In the genomic region with DNA sequence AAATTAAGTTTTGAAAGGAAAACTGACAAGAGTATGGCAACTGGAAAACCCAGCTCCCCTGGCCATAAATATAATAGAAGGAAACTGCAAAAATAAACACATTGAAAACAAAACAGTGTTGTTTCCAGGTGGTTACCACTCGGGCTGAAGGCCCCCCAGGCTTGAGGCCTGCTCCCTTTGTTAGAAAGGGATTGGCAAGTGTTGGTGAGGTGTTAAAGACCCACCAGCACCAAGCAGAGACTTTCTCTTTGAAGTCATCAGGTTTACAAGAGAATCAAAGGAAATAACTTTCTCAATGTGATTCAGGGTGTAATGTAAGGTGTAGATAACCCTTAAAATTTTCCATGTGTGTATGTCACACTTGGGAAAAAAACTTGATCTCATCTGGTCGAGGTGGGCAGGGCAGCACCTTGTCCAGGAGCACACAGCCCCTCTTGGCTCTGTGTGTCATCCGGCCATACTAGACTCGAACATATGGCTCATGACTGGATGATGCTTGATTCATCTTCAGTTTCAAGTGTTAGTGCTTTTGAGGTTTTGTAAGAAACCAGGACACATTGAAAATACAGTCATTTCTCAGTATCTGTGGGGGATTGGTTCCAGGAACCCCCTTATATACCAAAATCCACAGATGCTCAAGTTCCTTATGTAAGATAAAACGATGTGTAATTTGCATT, we compare ENCODE assay signal across 8 cellular contexts. TPM values are rescaled to one million over a fixed set of nuclear protein-coding genes. Genes with fewer than 3 reads are reported as not detected.
DNase-seq lines count a peak whose midpoint lies in the region; TF ChIP-seq lines count a peak whose summit lies in the region.

No MANE protein-coding gene starts in this region.

- CTCF ChIA-PET in activated naive CD4-positive, alpha-beta T cell treated with anti-CD3 and anti-CD28 coated beads for 36 hours (lab: Charles Lee): no interaction called here
- CTCF ChIA-PET in OCI-LY7 (lab: Charles Lee; ENCODE audit: unreplicated experiment): no interaction called here

- DNase-seq in activated T-cell treated with anti-CD3 and anti-CD28 coated beads for 24 hours (ENCODE audit: low read depth) (peak; percentile 45), lung microvascular endothelial cell (ENCODE audit: low read depth in 2 of 2) (peak; percentile 54 to 55), type B pancreatic cell (ENCODE audit: extremely low spot score, unreplicated experiment) (no peak), ureter (ENCODE audit: low spot score) (no peak), T-helper 9 cell (no peak), OCI-LY7 (ENCODE audit: low spot score) (no peak)
- no peak for DNase-seq in activated T-cell treated with anti-CD3 and anti-CD28 coated beads, Interleukin-2, amount 50 U/mL, for 1 hour
- peak; percentile 56 for DNase-seq in activated naive CD4-positive, alpha-beta T cell treated with anti-CD3 and anti-CD28 coated beads for 36 hours

- H3K4me3 ChIP-seq in OCI-LY7 (ENCODE audit: low read depth, low read length, poor library complexity, severe bottlenecking): no peak overlapping the region

- H3K27ac Mint-ChIP-seq in activated naive CD4-positive, alpha-beta T cell treated with anti-CD3 and anti-CD28 coated beads for 36 hours: peak overlapping the region; percentile 77
- H3K27ac Mint-ChIP-seq in type B pancreatic cell: peak overlapping the region; percentile 100

- peaks cover 18% of the 10 kb centered on the region for H3K27me3 Mint-ChIP-seq in activated naive CD4-positive, alpha-beta T cell treated with anti-CD3 and anti-CD28 coated beads for 36 hours (ENCODE audit: low read depth)
- H3K27me3 Mint-ChIP-seq in type B pancreatic cell: no peaks in the 10 kb centered on the region

- no TSS peak for BruUV-seq in OCI-LY7 (replicated peaks; lab: Mats Ljungman, UMichigan)

- no peaks in the 10 kb centered on the region for H3K9me3 Mint-ChIP-seq in activated naive CD4-positive, alpha-beta T cell treated with anti-CD3 and anti-CD28 coated beads for 36 hours
- H3K9me3 Mint-ChIP-seq in type B pancreatic cell: no peaks in the 10 kb centered on the region

- H3K27ac ChIP-seq in OCI-LY7 (ENCODE audit: low read depth, low read length, poor library complexity, severe bottlenecking): no peak overlapping the region

- H3K36me3 Mint-ChIP-seq in activated naive CD4-positive, alpha-beta T cell treated with anti-CD3 and anti-CD28 coated beads for 36 hours (ENCODE audit: low read depth): peaks cover 9% of the 10 kb centered on the region
- peaks cover 27% of the 10 kb centered on the region for H3K36me3 Mint-ChIP-seq in type B pancreatic cell

- no peak overlapping the region for H3K4me3 Mint-ChIP-seq in activated naive CD4-positive, alpha-beta T cell treated with anti-CD3 and anti-CD28 coated beads for 36 hours
- H3K4me3 Mint-ChIP-seq in type B pancreatic cell: peak overlapping the region; percentile 67

- peaks cover 39% of the 10 kb centered on the region for H3K36me3 ChIP-seq in OCI-LY7 (ENCODE audit: insufficient read depth, low read length)

- H3K9me3 ChIP-seq in OCI-LY7 (ENCODE audit: low read length): no peaks in the 10 kb centered on the region

- POLR2A ChIA-PET in OCI-LY7 (lab: Charles Lee): no interaction called here

- no peak for TF ChIP-seq CTCF in type B pancreatic cell (conservative IDR thresholded peaks at IDR 0.05)
- no peak for TF ChIP-seq CTCF in OCI-LY7 (conservative IDR thresholded peaks at IDR 0.05; ENCODE audit: low read length)

- H3K4me1 Mint-ChIP-seq in activated naive CD4-positive, alpha-beta T cell treated with anti-CD3 and anti-CD28 coated beads for 36 hours (ENCODE audit: low read depth): peaks cover 59% of the 10 kb centered on the region
- H3K4me1 Mint-ChIP-seq in type B pancreatic cell (ENCODE audit: unreplicated experiment): peaks cover 67% of the 10 kb centered on the region

- no peak overlapping the region for H2AFZ ChIP-seq in OCI-LY7 (ENCODE audit: low read length)

- intact Hi-C loops in activated naive CD4-positive, alpha-beta T cell treated with anti-CD3 and anti-CD28 coated beads for 36 hours (cut with micrococcal nuclease): loop anchor here (1.0 to 5.0 kb wide), 6 partner anchors 8 to 242 kb away; a partner anchor contains a TSS
- intact Hi-C loops in OCI-LY7 (cut with micrococcal nuclease; ENCODE audit: unreplicated experiment): no loop called here

- H4K20me1 ChIP-seq in OCI-LY7 (ENCODE audit: insufficient read depth, low read length): peaks cover 29% of the 10 kb centered on the region

- no peak overlapping the region for H3K4me2 ChIP-seq in OCI-LY7 (ENCODE audit: low read length)

- H3K79me2 ChIP-seq in OCI-LY7 (ENCODE audit: insufficient read depth, low read depth, low read length): peaks cover 80% of the 10 kb centered on the region

- H3K4me1 ChIP-seq in OCI-LY7 (ENCODE audit: insufficient read depth, low read length, poor library complexity, severe bottlenecking): peaks cover 14% of the 10 kb centered on the region

- H3K9me2 ChIP-seq in OCI-LY7 (ENCODE audit: insufficient read depth, low read length): no peaks in the 10 kb centered on the region

RNA-seq across cellular contexts. Expression of a gene that starts 7.8 kb away (rescaled TPM):
- 100 to 1,000 TPM; 117 to 119 TPM for total RNA-seq in activated naive CD4-positive, alpha-beta T cell treated with anti-CD3 and anti-CD28 coated beads for 36 hours
- total RNA-seq in lung microvascular endothelial cell: 131 and 136 TPM in 2 replicates
- 475 and 776 TPM in 2 replicates for total RNA-seq in type B pancreatic cell (ENCODE audit: low replicate concordance)
- 656 TPM for total RNA-seq in ureter
- total RNA-seq in OCI-LY7 (2014; rRNA removed; shearing (Covaris generic)): 86.8 and 96.9 TPM in 2 replicates
- 147 and 178 TPM in 2 replicates for total RNA-seq in OCI-LY7 (2022)

RNA-seq across cellular contexts. Expression of a gene that starts 36.3 kb away (rescaled TPM):
- total RNA-seq in activated naive CD4-positive, alpha-beta T cell treated with anti-CD3 and anti-CD28 coated beads for 36 hours: 100 to 1,000 TPM; 299 to 324 TPM
- 260 and 318 TPM in 2 replicates for total RNA-seq in lung microvascular endothelial cell
- total RNA-seq in type B pancreatic cell (ENCODE audit: low replicate concordance): 274 and 310 TPM in 2 replicates
- total RNA-seq in ureter: 322 TPM
- 321 and 325 TPM in 2 replicates for total RNA-seq in OCI-LY7 (2014; rRNA removed; shearing (Covaris generic))
- 353 and 364 TPM in 2 replicates for total RNA-seq in OCI-LY7 (2022)

RNA-seq across cellular contexts. Expression of a gene that starts 37.5 kb away (rescaled TPM):
- total RNA-seq in activated naive CD4-positive, alpha-beta T cell treated with anti-CD3 and anti-CD28 coated beads for 36 hours: 100 to 1,000 TPM; 135 to 148 TPM
- total RNA-seq in lung microvascular endothelial cell (not detected in 2 replicates), type B pancreatic cell (ENCODE audit: low replicate concordance) (2.4 and 16.8 TPM in 2 replicates), ureter (9.0 TPM), OCI-LY7 (2022) (313 and 331 TPM in 2 replicates)
- total RNA-seq in OCI-LY7 (2014; rRNA removed; shearing (Covaris generic)): 102 and 108 TPM in 2 replicates

Comparison
In these comparisons a context has a peak if more than half of its experiments do, and no peak if none do; other contexts are left out.
1. DNase-seq: peak in activated T-cell treated with anti-CD3 and anti-CD28 coated beads for 24 hours (single experiment), activated naive CD4-positive, alpha-beta T cell treated with anti-CD3 and anti-CD28 coated beads for 36 hours (single experiment) and lung microvascular endothelial cell (2 of 2); none in activated T-cell treated with anti-CD3 and anti-CD28 coated beads, Interleukin-2, amount 50 U/mL, for 1 hour (single experiment), type B pancreatic cell (single experiment), ureter (single experiment), T-helper 9 cell (single experiment) and OCI-LY7 (single experiment).